In the genomic region with DNA sequence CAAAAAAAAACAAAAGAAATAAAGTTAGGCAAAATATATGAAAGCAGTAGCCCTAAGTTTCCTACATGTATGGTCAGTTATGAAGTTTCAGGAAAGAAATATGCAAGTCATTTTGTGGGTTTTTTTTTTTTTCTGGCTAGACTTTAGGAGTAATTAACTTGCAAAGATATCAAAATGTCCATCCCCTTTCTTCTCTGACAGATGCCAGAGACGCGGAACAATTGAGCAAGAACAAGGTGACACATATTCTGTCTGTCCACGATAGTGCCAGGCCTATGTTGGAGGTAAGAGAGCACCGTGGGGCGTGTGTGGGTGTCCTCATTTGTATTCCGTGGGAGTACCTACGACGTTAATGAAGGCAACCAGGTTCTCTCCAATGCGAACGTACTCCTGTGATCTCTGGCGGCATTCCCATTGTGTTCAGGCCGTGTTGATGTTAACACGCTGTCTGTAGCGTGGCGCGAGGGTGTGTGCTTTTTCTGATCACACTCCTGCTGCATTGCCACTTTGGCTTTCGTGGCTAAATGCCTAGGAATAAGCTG, we compare ENCODE assay signal across 22 cellular contexts. TPM values are rescaled to one million over a fixed set of nuclear protein-coding genes. Genes with fewer than 3 reads are reported as not detected.
A peak's percentile ranks its signal among the peaks of the same experiment; 100 is the strongest.
DNase-seq lines count a peak whose midpoint lies in the region; ATAC-seq and TF ChIP-seq lines count a peak whose summit lies in the region.
"Had no signal": no experiment of that assay in that cellular context is flagged by ENCODE, and none has a peak within 500 bp of the region (broad histone marks: within the 10 kb centered on the region; RNA-seq: fewer than 3 reads in every experiment).

No MANE protein-coding gene starts in this region.

- H3K4me1 Mint-ChIP-seq in Calu3 (ENCODE audit: low read depth, unreplicated experiment), result no peaks in the 10 kb centered on the region

- CTCF ChIA-PET in Calu3 (lab: Charles Lee), result no interaction called here

- ATAC-seq in left cardiac atrium, result peak; percentile 7 to 41
- ATAC-seq: gastroesophageal sphincter had no signal

- H3K27me3 Mint-ChIP-seq in Calu3 (ENCODE audit: unreplicated experiment), result no peaks in the 10 kb centered on the region
- H3K27me3 Mint-ChIP-seq: activated CD4-positive, alpha-beta memory T cell treated with anti-CD3 and anti-CD28 coated beads for 36 hours; activated naive CD8-positive, alpha-beta T cell had no signal

- H3K27ac Mint-ChIP-seq in Calu3 (ENCODE audit: unreplicated experiment), result no peak overlapping the region
- H3K27ac Mint-ChIP-seq: activated CD4-positive, alpha-beta memory T cell treated with anti-CD3 and anti-CD28 coated beads for 36 hours; activated naive CD8-positive, alpha-beta T cell; HFFc6 had no signal

- peak; percentile 28 for DNase-seq in activated CD4-positive, alpha-beta T cell treated with anti-CD3 and anti-CD28 coated beads for 4 hours
- no peak for DNase-seq in activated CD4-positive, alpha-beta T cell treated with anti-CD3 and anti-CD28 coated beads, Interleukin-2, amount 50 U/mL, for 1 hour
- DNase-seq in amniotic epithelial cell (ENCODE audit: low read depth), result peak; percentile 14
- DNase-seq in left cardiac atrium, result no peak
- no peak for DNase-seq in activated CD4-positive, alpha-beta T cell treated with anti-CD3 and anti-CD28 coated beads for 48 hours
- DNase-seq in NCI-H1694 treated with DMSO at 0.1 percent for 48 hours (lab: John Stamatoyannopoulos, UW), result no peak
- DNase-seq in Calu3, result no peak
- DNase-seq: 8988T; activated CD4-positive, alpha-beta memory T cell treated with anti-CD3 and anti-CD28 coated beads for 36 hours; brain microvascular endothelial cell; DMS 273 treated with DMSO at 0.1 percent for 48 hours; HFFc6; NCI-H187 treated with DMSO at 0.1 percent for 48 hours; NCI-H345; NK-92 treated with Interleukin-12 subunit alpha and Interleukin-12 subunit beta, amount 100 ng/mL, for 24 hours; RPMI8226; SW 1271 had no signal

- peak overlapping the region in 12 of 21 experiments; percentile 2 to 60 (median 32) for H3K27ac ChIP-seq in skin epidermis
- H3K27ac ChIP-seq: brain microvascular endothelial cell, epithelial cell of prostate had no signal

- intact Hi-C loops in left cardiac atrium (cut with DNase I), result no loop called here
- intact Hi-C loops in Calu3 (cut with micrococcal nuclease; ENCODE audit: unreplicated experiment), result no loop called here

- no peak for TF ChIP-seq CTCF in Calu3 (IDR thresholded peaks at IDR 0.05; ENCODE audit: unreplicated experiment)

- H3K4me3 Mint-ChIP-seq in Calu3 (ENCODE audit: low read depth, unreplicated experiment), result no peak overlapping the region
- H3K4me3 Mint-ChIP-seq: activated CD4-positive, alpha-beta memory T cell treated with anti-CD3 and anti-CD28 coated beads for 36 hours; activated naive CD8-positive, alpha-beta T cell; HFFc6 had no signal

- no peaks in the 10 kb centered on the region for H3K36me3 Mint-ChIP-seq in Calu3 (ENCODE audit: insufficient read depth, unreplicated experiment)

- no TSS peak for BruUV-seq in Calu3 (replicated peaks; lab: Mats Ljungman, UMichigan)

- no peak overlapping the region for H3K4me3 ChIP-seq in skin epidermis
- H3K4me3 ChIP-seq: gastroesophageal sphincter, thoracic aorta had no signal

- peaks cover 7% of the 10 kb centered on the region for H3K9me3 Mint-ChIP-seq in Calu3 (ENCODE audit: low read depth, unreplicated experiment)
- H3K9me3 Mint-ChIP-seq: activated CD4-positive, alpha-beta memory T cell treated with anti-CD3 and anti-CD28 coated beads for 36 hours had no signal

RNA-seq across cellular contexts. Expression of gene DUSP22, which starts 19.5 kb away (rescaled TPM):
- total RNA-seq in left cardiac atrium, result 10 to 100 TPM; 53.9 to 57.4 TPM
- total RNA-seq in Calu3 (2022), result 14.2 and 14.7 TPM in 2 replicates

Comparison
In these comparisons a context has a peak if more than half of its experiments do, and no peak if none do; other contexts are left out.
1. DNase-seq: peak in activated CD4-positive, alpha-beta T cell treated with anti-CD3 and anti-CD28 coated beads for 4 hours (2 of 2) and amniotic epithelial cell (single experiment); none in activated CD4-positive, alpha-beta T cell treated with anti-CD3 and anti-CD28 coated beads, Interleukin-2, amount 50 U/mL, for 1 hour (single experiment), left cardiac atrium (single experiment), activated CD4-positive, alpha-beta T cell treated with anti-CD3 and anti-CD28 coated beads for 48 hours (single experiment), NCI-H1694 treated with DMSO at 0.1 percent for 48 hours (single experiment) and Calu3 (single experiment).